ENCODE assay signal across 1 cellular context in genomic region chr9:35814106-35814840, GRCh38.
TF ChIP-seq lines count a peak whose summit lies in the region.

No MANE protein-coding gene starts in this region.

TF ChIP-seq in K562, 482 proteins besides CTCF, POLR2A, EP300 and RAD21 (continues in another document):
- TF ChIP-seq ILK (tag; IDR thresholded peaks at IDR 0.05; ENCODE audit: borderline replicate concordance, low read depth) = no peak
- TF ChIP-seq BDP1 (IDR thresholded peaks at IDR 0.05; ENCODE audit: insufficient read depth, insufficient read length) = no peak
- TF ChIP-seq EP400 (IDR thresholded peaks at IDR 0.05) = peak; percentile 70
- TF ChIP-seq GMEB1 (CRISPR knock-in tag; IDR thresholded peaks at IDR 0.05) = no peak
- TF ChIP-seq ARID1B (IDR thresholded peaks at IDR 0.05) = 0 out of 2 replicates have a peak, but pooled peaks have one; percentile 6
- no peak for TF ChIP-seq EZH2 (IDR thresholded peaks at IDR 0.05; ENCODE audit: borderline replicate concordance, low read depth, low read length)
- TF ChIP-seq RHOXF2B (CRISPR knock-in tag; conservative IDR thresholded peaks at IDR 0.05) = no peak
- no peak for TF ChIP-seq ARNT (IDR thresholded peaks at IDR 0.05)
- no peak for TF ChIP-seq AFF1 (IDR thresholded peaks at IDR 0.05; ENCODE audit: low read depth in 1 of 2, partially characterized antibody in 2 of 2)
- no peak for TF ChIP-seq HBP1 (CRISPR knock-in tag; IDR thresholded peaks at IDR 0.05)
- TF ChIP-seq DLX4 (CRISPR knock-in tag; IDR thresholded peaks at IDR 0.05) = no peak
- 0 out of 2 replicates have a peak, but pooled peaks have one; percentile 11 for TF ChIP-seq SMARCA4 (IDR thresholded peaks at IDR 0.05)
- TF ChIP-seq GTF2E2 (tag; IDR thresholded peaks at IDR 0.05) = 0 out of 2 replicates have a peak, but pooled peaks have one; percentile 62
- TF ChIP-seq ZNF212 (CRISPR knock-in tag; IDR thresholded peaks at IDR 0.05) = no peak
- TF ChIP-seq ZKSCAN3 (CRISPR knock-in tag; IDR thresholded peaks at IDR 0.05) = no peak
- no peak for TF ChIP-seq TCF7L2 (IDR thresholded peaks at IDR 0.05; ENCODE audit: low read depth, low read length)
- TF ChIP-seq HMGXB4 (CRISPR knock-in tag; IDR thresholded peaks at IDR 0.05) = no peak
- TF ChIP-seq LCOR (CRISPR knock-in tag; IDR thresholded peaks at IDR 0.05) = no peak
- TF ChIP-seq ZNF511 (CRISPR knock-in tag; IDR thresholded peaks at IDR 0.05) = 0 out of 2 replicates have a peak, but pooled peaks have one; percentile 50
- TF ChIP-seq HNRNPL (IDR thresholded peaks at IDR 0.05; ENCODE audit: low read depth, low read length) = 0 out of 2 replicates have a peak, but pooled peaks have one; percentile 28
- TF ChIP-seq DDX20 (tag; IDR thresholded peaks at IDR 0.05; ENCODE audit: low read depth) = no peak
- 0 out of 2 replicates have a peak, but pooled peaks have one; percentile 24 for TF ChIP-seq NFIC (IDR thresholded peaks at IDR 0.05)
- no peak for TF ChIP-seq MEF2D (tag; conservative IDR thresholded peaks at IDR 0.05; ENCODE audit: low read depth)
- no peak for TF ChIP-seq SFPQ (IDR thresholded peaks at IDR 0.05; ENCODE audit: low read depth, low read length)
- TF ChIP-seq ZNF408 (CRISPR knock-in tag; IDR thresholded peaks at IDR 0.05; ENCODE audit: low read depth) = no peak
- TF ChIP-seq BACH1 (tag; IDR thresholded peaks at IDR 0.05) = no peak
- TF ChIP-seq NR2C1 (IDR thresholded peaks at IDR 0.05) = peak; percentile 93
- peak; percentile 94 for TF ChIP-seq NR2C1 (tag; IDR thresholded peaks at IDR 0.05)
- TF ChIP-seq GTF3C2 (IDR thresholded peaks at IDR 0.05; ENCODE audit: borderline replicate concordance, extremely low read depth, insufficient read length) = no peak
- no peak for TF ChIP-seq GATA2 (CRISPR knock-in tag; IDR thresholded peaks at IDR 0.05)
- no peak for TF ChIP-seq ZNF274 (IDR thresholded peaks at IDR 0.05; ENCODE audit: borderline replicate concordance, low read depth, low read length)
- TF ChIP-seq ZNF3 (CRISPR knock-in tag; IDR thresholded peaks at IDR 0.05) = no peak
- TF ChIP-seq HES1 (IDR thresholded peaks at IDR 0.05; ENCODE audit: low read depth) = no peak
- TF ChIP-seq U2AF1 (optimal IDR thresholded peaks at IDR 0.05; ENCODE audit: low read depth, low read length) = no peak
- no peak; the same call in 1 of the 2 replicates for TF ChIP-seq ZNF395 (CRISPR knock-in tag; IDR thresholded peaks at IDR 0.05)
- peak; percentile 69 for TF ChIP-seq SAP30 (IDR thresholded peaks at IDR 0.05; ENCODE audit: borderline replicate concordance, insufficient read depth, low read depth, low read length, poor library complexity, severe bottlenecking)
- TF ChIP-seq HMGN3 (IDR thresholded peaks at IDR 0.05; ENCODE audit: borderline replicate concordance, extremely low read depth, insufficient read length, low read depth, low read length) = no peak
- TF ChIP-seq TFAM (CRISPR knock-in tag; conservative IDR thresholded peaks at IDR 0.05) = no peak
- no peak for TF ChIP-seq MBD2 (IDR thresholded peaks at IDR 0.05; ENCODE audit: borderline replicate concordance, low read depth)
- no peak for TF ChIP-seq BRD4 (IDR thresholded peaks at IDR 0.05)
- TF ChIP-seq TSC22D4 (tag; IDR thresholded peaks at IDR 0.05) = no peak
- TF ChIP-seq ESRRA (IDR thresholded peaks at IDR 0.05; ENCODE audit: borderline replicate concordance, low read depth) = no peak
- no peak for TF ChIP-seq BRF1 (IDR thresholded peaks at IDR 0.05; ENCODE audit: borderline replicate concordance, extremely low read depth, insufficient read length)
- TF ChIP-seq NFIX (CRISPR knock-in tag; IDR thresholded peaks at IDR 0.05; ENCODE audit: low read depth) = no peak
- no peak for TF ChIP-seq ZNF316 (IDR thresholded peaks at IDR 0.05)
- TF ChIP-seq TOE1 (IDR thresholded peaks at IDR 0.05; ENCODE audit: borderline replicate concordance) = no peak
- no peak for TF ChIP-seq TOE1 (CRISPR knock-in tag; IDR thresholded peaks at IDR 0.05; ENCODE audit: borderline replicate concordance, low read depth)
- no peak for TF ChIP-seq IRF9 (tag; IDR thresholded peaks at IDR 0.05)
